Comparison of ENCODE assay signal across 11 cellular contexts in the genomic region with DNA sequence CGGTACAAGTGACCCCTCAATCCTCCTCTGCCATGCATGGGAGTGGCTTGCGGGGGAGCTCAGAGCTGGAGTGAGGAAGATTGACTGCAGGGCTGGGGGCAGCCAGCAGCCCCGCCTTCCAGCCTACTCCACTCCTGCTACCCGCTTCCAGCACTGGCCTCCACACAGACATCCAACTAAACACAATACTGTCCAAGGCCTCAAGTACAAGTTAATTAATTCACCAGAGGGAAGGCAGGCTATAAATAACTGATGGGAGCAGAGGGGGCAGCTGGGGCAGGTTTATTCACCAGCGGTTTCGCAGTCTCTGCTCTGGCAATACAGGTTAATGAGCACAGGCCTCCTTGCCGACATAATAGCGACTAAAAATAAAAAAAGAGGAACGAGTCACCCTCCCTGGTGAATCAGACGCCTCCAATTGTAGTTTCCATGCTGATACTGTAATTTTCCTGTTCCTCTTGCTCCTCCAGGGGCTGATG.
DNase-seq lines count a peak whose midpoint lies in the region; ATAC-seq and TF ChIP-seq lines count a peak whose summit lies in the region.
"Had no signal": no experiment of that assay in that cellular context is flagged by ENCODE, and none has a peak within 500 bp of the region (broad histone marks: within the 10 kb centered on the region; RNA-seq: fewer than 3 reads in every experiment).

No MANE protein-coding gene starts in this region.

- H3K27ac Mint-ChIP-seq in brain, result peak overlapping the region in 4 of 5 experiments; percentile 52 to 92 (median 83)
- no peak overlapping the region for H3K27ac Mint-ChIP-seq in activated T-helper 2 cell treated with anti-CD3 and anti-CD28 coated beads, Interferon-gamma antibody, Interleukin-2, Interleukin-4, amounts not matched to agents 10 μg/mL and 5 μg/mL and 100 μg/mL, durations not matched to agents 14 hours and 24 hours and 36 hours
- H3K27ac Mint-ChIP-seq in HFFc6, result no peak overlapping the region
- H3K27ac Mint-ChIP-seq in CD8-positive, alpha-beta memory T cell, result no peak overlapping the region

- ATAC-seq in GM19452 (IDR thresholded peaks at IDR 0.05; ENCODE audit: unreplicated experiment), result no peak
- ATAC-seq: naive thymus-derived CD8-positive, alpha-beta T cell had no signal

- peaks cover 0 to 5% (median 0%) of the 10 kb centered on the region in 5 experiments for H3K9me3 Mint-ChIP-seq in brain
- H3K9me3 Mint-ChIP-seq in activated T-helper 2 cell treated with anti-CD3 and anti-CD28 coated beads, Interferon-gamma antibody, Interleukin-2, Interleukin-4, amounts not matched to agents 10 μg/mL and 5 μg/mL and 100 μg/mL, durations not matched to agents 14 hours and 24 hours and 36 hours, result no peaks in the 10 kb centered on the region
- no peaks in the 10 kb centered on the region for H3K9me3 Mint-ChIP-seq in HFFc6
- no peaks in the 10 kb centered on the region for H3K9me3 Mint-ChIP-seq in CD8-positive, alpha-beta memory T cell
- H3K9me3 Mint-ChIP-seq: naive thymus-derived CD8-positive, alpha-beta T cell had no signal

- H3K36me3 Mint-ChIP-seq in brain, result no peaks in the 10 kb centered on the region
- H3K36me3 Mint-ChIP-seq in activated T-helper 2 cell treated with anti-CD3 and anti-CD28 coated beads, Interferon-gamma antibody, Interleukin-2, Interleukin-4, amounts not matched to agents 10 μg/mL and 5 μg/mL and 100 μg/mL, durations not matched to agents 14 hours and 24 hours and 36 hours (ENCODE audit: low read depth), result no peaks in the 10 kb centered on the region
- H3K36me3 Mint-ChIP-seq in HFFc6 (ENCODE audit: low read depth), result no peaks in the 10 kb centered on the region
- H3K36me3 Mint-ChIP-seq in CD8-positive, alpha-beta memory T cell, result no peaks in the 10 kb centered on the region
- H3K36me3 Mint-ChIP-seq: naive thymus-derived CD8-positive, alpha-beta T cell had no signal

- TF ChIP-seq CTCF in brain (conservative IDR thresholded peaks at IDR 0.05) (no peak), HFFc6 (IDR thresholded peaks at IDR 0.05) (no peak)

- H3K9me3 ChIP-seq in CD8-positive, alpha-beta memory T cell (ENCODE audit: low read length), result no peaks in the 10 kb centered on the region
- H3K9me3 ChIP-seq: stomach had no signal

- H3K4me1 Mint-ChIP-seq in brain (peaks cover 97% of the 10 kb centered on the region), HFFc6 (ENCODE audit: low read depth) (peaks cover 14% of the 10 kb centered on the region)
- peaks cover 26% of the 10 kb centered on the region for H3K4me1 Mint-ChIP-seq in activated T-helper 2 cell treated with anti-CD3 and anti-CD28 coated beads, Interferon-gamma antibody, Interleukin-2, Interleukin-4, amounts not matched to agents 10 μg/mL and 5 μg/mL and 100 μg/mL, durations not matched to agents 14 hours and 24 hours and 36 hours (ENCODE audit: low read depth)
- peaks cover 34 to 60% (median 38%) of the 10 kb centered on the region in 3 donors for H3K4me1 Mint-ChIP-seq in CD8-positive, alpha-beta memory T cell

- no peak overlapping the region for H3K27ac ChIP-seq in CD8-positive, alpha-beta memory T cell (ENCODE audit: low read depth, low read length)

- no peaks in the 10 kb centered on the region for H3K27me3 ChIP-seq in H7 (ENCODE audit: control insufficient read depth, insufficient read depth, low read length)
- no peaks in the 10 kb centered on the region for H3K27me3 ChIP-seq in CD8-positive, alpha-beta memory T cell (ENCODE audit: insufficient read depth, low read length, poor library complexity, severe bottlenecking)
- H3K27me3 ChIP-seq: stomach had no signal

- peaks cover 14% of the 10 kb centered on the region for H3K27me3 Mint-ChIP-seq in brain
- H3K27me3 Mint-ChIP-seq in activated T-helper 2 cell treated with anti-CD3 and anti-CD28 coated beads, Interferon-gamma antibody, Interleukin-2, Interleukin-4, amounts not matched to agents 10 μg/mL and 5 μg/mL and 100 μg/mL, durations not matched to agents 14 hours and 24 hours and 36 hours (ENCODE audit: low read depth), result peaks cover 49% of the 10 kb centered on the region
- peaks cover 49% of the 10 kb centered on the region for H3K27me3 Mint-ChIP-seq in HFFc6 (ENCODE audit: insufficient read depth)
- H3K27me3 Mint-ChIP-seq in CD8-positive, alpha-beta memory T cell, result peaks cover 0 to 9% of the 10 kb centered on the region in 2 donors

- peak; percentile 79 for DNase-seq in H7
- DNase-seq in NCI-H526 (lab: John Stamatoyannopoulos, UW), result peak; percentile 54 to 71
- peak; percentile 51 for DNase-seq in pons (ENCODE audit: low spot score)
- DNase-seq in activated T-helper 2 cell treated with anti-CD3 and anti-CD28 coated beads, Interferon-gamma antibody, Interleukin-2, Interleukin-4, amounts not matched to agents 10 μg/mL and 5 μg/mL and 100 μg/mL, durations not matched to agents 14 hours and 24 hours and 36 hours (ENCODE audit: low spot score), result no peak
- DNase-seq in HFFc6, result no peak
- DNase-seq in CD8-positive, alpha-beta memory T cell, result no peak
- DNase-seq: dorsolateral prefrontal cortex had no signal

- H3K4me3 ChIP-seq in H7 (ENCODE audit: insufficient read depth, low read depth, low read length), result no peak overlapping the region
- H3K4me3 ChIP-seq in CD8-positive, alpha-beta memory T cell (ENCODE audit: low read length), result no peak overlapping the region
- H3K4me3 ChIP-seq: dorsolateral prefrontal cortex, stomach had no signal

- H3K4me3 Mint-ChIP-seq in brain (peak overlapping the region in 3 of 5 experiments; percentile 7 to 56 (median 14)), HFFc6 (no peak overlapping the region)
- no peak overlapping the region for H3K4me3 Mint-ChIP-seq in activated T-helper 2 cell treated with anti-CD3 and anti-CD28 coated beads, Interferon-gamma antibody, Interleukin-2, Interleukin-4, amounts not matched to agents 10 μg/mL and 5 μg/mL and 100 μg/mL, durations not matched to agents 14 hours and 24 hours and 36 hours (ENCODE audit: low read depth)
- H3K4me3 Mint-ChIP-seq in CD8-positive, alpha-beta memory T cell, result no peak overlapping the region

- intact Hi-C loops in activated T-helper 2 cell treated with anti-CD3 and anti-CD28 coated beads, Interferon-gamma antibody, Interleukin-2, Interleukin-4, amounts not matched to agents 10 μg/mL and 5 μg/mL and 100 μg/mL, durations not matched to agents 14 hours and 24 hours and 36 hours (cut with micrococcal nuclease), result loop anchor here (10.0 kb wide), 1 partner anchor 549 kb away; no protein-coding TSS in a partner anchor

- H3K36me3 ChIP-seq in H7 (replicated peaks; ENCODE audit: control insufficient read depth, insufficient read depth, low read length), result no peaks in the 10 kb centered on the region
- no peaks in the 10 kb centered on the region for H3K36me3 ChIP-seq in CD8-positive, alpha-beta memory T cell (ENCODE audit: insufficient read depth, low read length)
- H3K36me3 ChIP-seq: stomach had no signal

- CTCF ChIA-PET in CD8-positive, alpha-beta memory T cell (lab: Charles Lee), result no interaction called here

- peaks cover 37% of the 10 kb centered on the region for H3K4me1 ChIP-seq in CD8-positive, alpha-beta memory T cell (ENCODE audit: insufficient read depth, low read length)

- POLR2A ChIA-PET in CD8-positive, alpha-beta memory T cell (lab: Charles Lee), result no interaction called here

Comparison
In these comparisons a context has a peak if more than half of its experiments do, and no peak if none do; other contexts are left out.
1. DNase-seq: peak in H7 (single experiment), NCI-H526 (2 of 2) and pons (single experiment); none in activated T-helper 2 cell treated with anti-CD3 and anti-CD28 coated beads, Interferon-gamma antibody, Interleukin-2, Interleukin-4, amounts not matched to agents 10 μg/mL and 5 μg/mL and 100 μg/mL, durations not matched to agents 14 hours and 24 hours and 36 hours (single experiment), HFFc6 (single experiment) and CD8-positive, alpha-beta memory T cell (0 of 5).
2. H3K27ac Mint-ChIP-seq: peak in brain (4 of 5); none in activated T-helper 2 cell treated with anti-CD3 and anti-CD28 coated beads, Interferon-gamma antibody, Interleukin-2, Interleukin-4, amounts not matched to agents 10 μg/mL and 5 μg/mL and 100 μg/mL, durations not matched to agents 14 hours and 24 hours and 36 hours (single experiment), HFFc6 (single experiment) and CD8-positive, alpha-beta memory T cell (0 of 8).
3. H3K4me3 Mint-ChIP-seq: peak in brain (3 of 5); none in activated T-helper 2 cell treated with anti-CD3 and anti-CD28 coated beads, Interferon-gamma antibody, Interleukin-2, Interleukin-4, amounts not matched to agents 10 μg/mL and 5 μg/mL and 100 μg/mL, durations not matched to agents 14 hours and 24 hours and 36 hours (single experiment), HFFc6 (single experiment) and CD8-positive, alpha-beta memory T cell (0 of 7).